8 cellular contexts compared by ENCODE assay signal in genomic region chr17:15371731-15372130, GRCh38. TPM values are rescaled to one million over a fixed set of nuclear protein-coding genes. Genes with fewer than 3 reads are reported as not detected.
"Had no signal": no experiment of that assay in that cellular context is flagged by ENCODE, and none has a peak within 500 bp of the region (broad histone marks: within the 10 kb centered on the region; RNA-seq: fewer than 3 reads in every experiment).

No MANE protein-coding gene starts in this region.

- H2AFZ ChIP-seq: GM23338 had no signal

- H3K9me3 Mint-ChIP-seq: GM23338, IgD-negative memory B cell had no signal

- H3K27ac Mint-ChIP-seq: GM23338, IgD-negative memory B cell had no signal

- DNase-seq: Karpas-422 had no signal

- H3K4me2 ChIP-seq: GM23338, KMS-11 had no signal

- H3K4me3 Mint-ChIP-seq: GM23338, IgD-negative memory B cell had no signal

- H3K9ac ChIP-seq: KMS-11 had no signal

- H3K4me1 Mint-ChIP-seq: GM23338, IgD-negative memory B cell had no signal

- H3K9me3 ChIP-seq: HAP-1 had no signal

- ATAC-seq: GM23338, HCT116, HepG2 had no signal

- H3K36me3 ChIP-seq: HAP-1 had no signal

- H3K27me3 Mint-ChIP-seq: IgD-negative memory B cell had no signal

- H3K36me3 Mint-ChIP-seq: IgD-negative memory B cell had no signal

- H3K27ac ChIP-seq: KMS-11 had no signal

- H3K4me3 ChIP-seq: GM23338, HAP-1 had no signal

- H3K4me1 ChIP-seq: HAP-1 had no signal

RNA-seq across cellular contexts. Expression of gene TEKT3, which starts 30.3 kb away (rescaled TPM):
- total RNA-seq: HT-29 had no signal
- polyA plus RNA-seq: IgD-negative memory B cell had no signal
